ENCODE assay signal across 13 cellular contexts in the genomic region with DNA sequence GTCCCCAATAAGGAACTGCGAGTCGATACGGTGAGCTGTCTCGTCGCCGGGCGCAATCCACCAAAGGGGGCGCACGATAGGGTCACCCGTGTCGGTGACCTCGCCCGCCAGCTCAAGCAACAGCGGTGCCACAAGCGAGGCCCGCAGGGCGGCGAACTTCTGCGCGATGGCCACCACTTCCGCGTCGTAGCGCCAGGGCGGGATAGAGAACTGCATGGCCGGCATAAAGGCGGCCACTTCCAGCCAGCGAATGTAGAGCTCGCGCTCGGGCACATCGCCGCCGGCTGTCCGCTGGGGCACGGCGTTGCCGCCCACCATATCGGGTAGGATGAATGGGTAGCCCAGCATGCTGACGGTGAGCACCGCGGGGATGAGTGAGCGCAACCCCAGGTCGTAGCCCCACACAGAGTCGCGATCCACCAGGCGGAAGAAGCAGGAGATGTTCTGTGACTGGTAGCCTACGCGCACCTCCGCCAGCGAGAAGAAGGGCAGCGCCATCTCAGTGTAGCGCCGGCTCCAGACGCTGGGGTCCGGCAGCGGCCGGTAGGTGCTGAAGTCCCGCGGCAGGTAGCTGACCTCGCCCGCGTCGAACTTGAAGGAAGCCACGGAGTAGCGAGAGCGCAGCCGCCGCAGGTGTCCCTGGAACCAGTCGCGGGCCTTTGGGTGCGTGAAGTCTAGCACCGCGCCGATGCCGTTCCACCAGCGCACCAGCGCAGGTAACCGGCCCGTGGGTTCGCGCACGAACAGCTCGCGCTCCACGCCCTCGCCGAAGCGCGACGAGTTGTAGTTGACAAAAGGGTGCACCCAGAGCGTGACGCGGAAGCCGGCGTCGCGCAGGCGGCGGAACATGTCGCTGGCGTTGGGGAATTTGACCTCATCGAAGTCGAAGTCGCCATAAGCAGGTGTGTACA. TPM values are rescaled to one million over a fixed set of nuclear protein-coding genes. Genes with fewer than 3 reads are reported as not detected.
A peak's percentile ranks its signal among the peaks of the same experiment; 100 is the strongest.
DNase-seq lines count a peak whose midpoint lies in the region; ATAC-seq and TF ChIP-seq lines count a peak whose summit lies in the region.
"Had no signal": no experiment of that assay in that cellular context is flagged by ENCODE, and none has a peak within 500 bp of the region (broad histone marks: within the 10 kb centered on the region; RNA-seq: fewer than 3 reads in every experiment).

No MANE protein-coding gene starts in this region.

- no peak overlapping the region for H3K27ac Mint-ChIP-seq in effector memory CD8-positive, alpha-beta T cell
- no peak overlapping the region for H3K27ac Mint-ChIP-seq in natural killer cell treated with Interleukin-12 subunit alpha and Interleukin-12 subunit beta and Interleukin-15 and Interleukin-18, amount 100 ng/mL, for 72 hours
- H3K27ac Mint-ChIP-seq: mesothelial cell of epicardium had no signal

- H3K4me1 Mint-ChIP-seq in effector memory CD8-positive, alpha-beta T cell (ENCODE audit: low read depth in 2 of 2) = peaks cover 10 to 11% of the 10 kb centered on the region in 2 donors
- H3K4me1 Mint-ChIP-seq in natural killer cell treated with Interleukin-12 subunit alpha and Interleukin-12 subunit beta and Interleukin-15 and Interleukin-18, amount 100 ng/mL, for 72 hours (ENCODE audit: low read depth in 2 of 2) = peaks cover 7 to 16% of the 10 kb centered on the region in 2 donors

- peak; percentile 81 for ATAC-seq in effector memory CD8-positive, alpha-beta T cell (replicated peaks)
- peak; percentile 34 to 45 for ATAC-seq in natural killer cell treated with Interleukin-12 subunit alpha and Interleukin-12 subunit beta and Interleukin-15 and Interleukin-18, amount 100 ng/mL, for 72 hours
- ATAC-seq in omental fat pad (ENCODE audit: low FRiP score) = no peak
- ATAC-seq: PC-3 had no signal

- TF ChIP-seq POLR2A in uterus (IDR thresholded peaks at IDR 0.05) = no peak

- peaks cover 10% of the 10 kb centered on the region for H3K36me3 Mint-ChIP-seq in effector memory CD8-positive, alpha-beta T cell (ENCODE audit: insufficient read depth)
- H3K36me3 Mint-ChIP-seq in natural killer cell treated with Interleukin-12 subunit alpha and Interleukin-12 subunit beta and Interleukin-15 and Interleukin-18, amount 100 ng/mL, for 72 hours = no peaks in the 10 kb centered on the region

- POLR2A ChIA-PET in BJ (lab: Charles Lee) (no interaction called here), RWPE1 (lab: Yijun Ruan, JAX; ENCODE audit: low non-redundant PET) (no interaction called here)

- no peaks in the 10 kb centered on the region for H3K4me1 ChIP-seq in uterus

- CTCF ChIA-PET in BJ (lab: Yijun Ruan, JAX) = interaction anchor here (0.6 to 2.0 kb wide), 5 partner anchors 8 to 116 kb away, joined by 3 to 10 read pairs (median 3); no protein-coding TSS in a partner anchor
- CTCF ChIA-PET in RWPE1 (lab: Yijun Ruan, JAX) = no interaction called here

- DNase-seq in BJ (ENCODE audit: low read depth) (no peak), EH (ENCODE audit: low read depth) (peak; percentile 32), NCI-H187 treated with DMSO at 0.1 percent for 48 hours (lab: John Stamatoyannopoulos, UW) (no peak), omental fat pad (ENCODE audit: low spot score) (no peak), uterus (no peak), RWPE1 (ENCODE audit: low spot score) (no peak)
- DNase-seq in effector memory CD8-positive, alpha-beta T cell = peak in 2 of 3 experiments; percentile 42
- DNase-seq in natural killer cell treated with Interleukin-12 subunit alpha and Interleukin-12 subunit beta and Interleukin-15 and Interleukin-18, amount 100 ng/mL, for 72 hours (ENCODE audit: low spot score) = no peak
- DNase-seq: HCEC 1CT, MV-4-11, NCI-H446, PC-3 had no signal

- H3K27me3 Mint-ChIP-seq in effector memory CD8-positive, alpha-beta T cell = no peaks in the 10 kb centered on the region
- no peaks in the 10 kb centered on the region for H3K27me3 Mint-ChIP-seq in natural killer cell treated with Interleukin-12 subunit alpha and Interleukin-12 subunit beta and Interleukin-15 and Interleukin-18, amount 100 ng/mL, for 72 hours

- H3K9me3 Mint-ChIP-seq in effector memory CD8-positive, alpha-beta T cell = no peaks in the 10 kb centered on the region
- no peaks in the 10 kb centered on the region for H3K9me3 Mint-ChIP-seq in natural killer cell treated with Interleukin-12 subunit alpha and Interleukin-12 subunit beta and Interleukin-15 and Interleukin-18, amount 100 ng/mL, for 72 hours

- H3K36me3 ChIP-seq in BJ (ENCODE audit: control insufficient read depth, insufficient read depth, low read length) (no peaks in the 10 kb centered on the region), uterus (no peaks in the 10 kb centered on the region)

- TF ChIP-seq CTCF in BJ (IDR thresholded peaks at IDR 0.05; ENCODE audit: insufficient read depth, low read depth, low read length) (peak; percentile 37; the same call in 1 of the 2 replicates), omental fat pad (IDR thresholded peaks at IDR 0.05) (no peak), uterus (IDR thresholded peaks at IDR 0.05) (no peak), RWPE1 (conservative IDR thresholded peaks at IDR 0.05; ENCODE audit: low read depth) (no peak)

- H3K4me3 ChIP-seq in BJ (ENCODE audit: low read depth, low read length) (peak overlapping the region; percentile 42), uterus (no peak overlapping the region)

- H3K27me3 ChIP-seq in BJ (ENCODE audit: control insufficient read depth, insufficient read depth, low read length) = peaks cover 18% of the 10 kb centered on the region
- no peaks in the 10 kb centered on the region for H3K27me3 ChIP-seq in uterus

- intact Hi-C loops in uterus (cut with DNase I; ENCODE audit: low total_unique reads) = no loop called here

- no peaks in the 10 kb centered on the region for H3K9me3 ChIP-seq in uterus

- H3K4me3 Mint-ChIP-seq in effector memory CD8-positive, alpha-beta T cell = peak overlapping the region; percentile 35 to 72
- peak overlapping the region; percentile 10 for H3K4me3 Mint-ChIP-seq in natural killer cell treated with Interleukin-12 subunit alpha and Interleukin-12 subunit beta and Interleukin-15 and Interleukin-18, amount 100 ng/mL, for 72 hours
- H3K4me3 Mint-ChIP-seq: mesothelial cell of epicardium had no signal

- H3K27ac ChIP-seq in uterus (no peak overlapping the region), RWPE1 (no peak overlapping the region)

RNA-seq across cellular contexts. Expression of a gene that starts 5.5 kb away (rescaled TPM):
- 0.21 and 0.22 TPM in 2 replicates for polyA plus RNA-seq in BJ (2011; rRNA removed)
- polyA minus RNA-seq in BJ (2011; rRNA and poly(A)+ RNA removed) = 0.14 and 0.41 TPM in 2 replicates
- total RNA-seq in natural killer cell treated with Interleukin-12 subunit alpha and Interleukin-12 subunit beta and Interleukin-15 and Interleukin-18, amount 100 ng/mL, for 72 hours = 1 to 10 TPM; 1.1 to 4.6 TPM
- total RNA-seq in omental fat pad = 10 to 100 TPM in 2 of 4 donors, 1 to 10 TPM in 2; 7.6 to 18.8 (median 10.7) TPM
- total RNA-seq in uterus = 1 to 10 TPM in 3 of 4 donors, under 1 TPM in 1; under 0.01 to 6.6 (median 2.3) TPM

RNA-seq across cellular contexts. Expression of a gene that starts 41.9 kb away (rescaled TPM):
- 37.8 and 39.5 TPM in 2 replicates for polyA plus RNA-seq in BJ (2011; rRNA removed)
- 4.5 and 9.0 TPM in 2 replicates for polyA minus RNA-seq in BJ (2011; rRNA and poly(A)+ RNA removed)
- 10 to 100 TPM; 16.4 to 28.9 TPM for total RNA-seq in natural killer cell treated with Interleukin-12 subunit alpha and Interleukin-12 subunit beta and Interleukin-15 and Interleukin-18, amount 100 ng/mL, for 72 hours
- total RNA-seq in omental fat pad = 10 to 100 TPM in 3 of 4 donors, 1 to 10 TPM in 1; 6.6 to 30.4 (median 19.1) TPM
- total RNA-seq in uterus = 10 to 100 TPM in 3 of 4 donors, 1 to 10 TPM in 1; 7.6 to 24.6 (median 20.2) TPM

RNA-seq across cellular contexts. Expression of a gene that starts 42.2 kb away (rescaled TPM):
- polyA plus RNA-seq in BJ (2011; rRNA removed) = 1.6 and 1.9 TPM in 2 replicates
- polyA minus RNA-seq in BJ (2011; rRNA and poly(A)+ RNA removed) = 3.1 and 3.8 TPM in 2 replicates
- 1 to 10 TPM; 3.4 to 8.7 TPM for total RNA-seq in natural killer cell treated with Interleukin-12 subunit alpha and Interleukin-12 subunit beta and Interleukin-15 and Interleukin-18, amount 100 ng/mL, for 72 hours
- total RNA-seq in omental fat pad (1 to 10 TPM in 1 of 4 donors, under 1 TPM in 3; 0.44 to 1.1 (median 0.64) TPM), uterus (1 to 10 TPM; 1.2 to 6.1 (median 1.5) TPM)

Comparison
In these comparisons a context has a peak if more than half of its experiments do, and no peak if none do; other contexts are left out.
1. DNase-seq: peak in EH (single experiment) and effector memory CD8-positive, alpha-beta T cell (2 of 3); none in BJ (single experiment), natural killer cell treated with Interleukin-12 subunit alpha and Interleukin-12 subunit beta and Interleukin-15 and Interleukin-18, amount 100 ng/mL, for 72 hours (single experiment), NCI-H187 treated with DMSO at 0.1 percent for 48 hours (single experiment), omental fat pad (single experiment), uterus (0 of 2) and RWPE1 (single experiment).